In genomic region chr10:94220717-94221116, GRCh38 we compare ENCODE assay signal across 8 cellular contexts.
"Had no signal": no experiment of that assay in that cellular context is flagged by ENCODE, and none has a peak within 500 bp of the region (broad histone marks: within the 10 kb centered on the region; RNA-seq: fewer than 3 reads in every experiment).

No MANE protein-coding gene starts in this region.

- ATAC-seq: GM12878 had no signal

- DNase-seq: GDM1, GF-D8 had no signal

- FAIRE-seq: G401.6, GM12878, GM12891, GM12892, GM18507, GM19239 had no signal

- H3K4me3 ChIP-seq: GM12878 had no signal
